8 cellular contexts compared by ENCODE assay signal in genomic region chrX:47513034-47513696, GRCh38. TPM values are rescaled to one million over a fixed set of nuclear protein-coding genes. Genes with fewer than 3 reads are reported as not detected.
DNase-seq lines count a peak whose midpoint lies in the region; ATAC-seq and TF ChIP-seq lines count a peak whose summit lies in the region.
"Not testable (repeated sequence)": the region's sequence is repeated elsewhere in the genome, so short reads cannot be mapped to it uniquely, and the experiment has no call there.

No MANE protein-coding gene starts in this region.

- H3K4me1 ChIP-seq in HUES6 (ENCODE audit: control insufficient read depth, insufficient read depth, low read length); muscle layer of duodenum (ENCODE audit: control insufficient read depth in 1 of 2, insufficient read depth in 2 of 2, low read length in 2 of 2): not testable (repeated sequence)

- H3K4me3 ChIP-seq in HUES6 (ENCODE audit: low read depth, low read length) (peak overlapping the region; percentile 48), astrocyte of the cerebellum (ENCODE audit: low read depth, low read length) (peak overlapping the region; percentile 35), foreskin fibroblast (ENCODE audit: low read depth in 1 of 2, low read length in 2 of 2) (peak overlapping the region; percentile 35 to 38), muscle layer of duodenum (ENCODE audit: low read depth in 1 of 2, low read length in 2 of 2) (peak overlapping the region; percentile 15 to 45)

- H3K27me3 Mint-ChIP-seq in CD4-positive, alpha-beta T cell = not testable (repeated sequence)
- H3K27me3 Mint-ChIP-seq in T-helper 2 cell treated with Interferon-gamma antibody and Interleukin-4, amounts not matched to agents 5 μg/mL and 100 μg/mL, for 36 hours (ENCODE audit: low read depth) = peaks cover 12% of the 10 kb centered on the region

- CTCF ChIA-PET in CD4-positive, alpha-beta T cell (lab: Charles Lee) = interaction anchor here (0.6 to 1.4 kb wide), 2 partner anchors 10 to 324 kb away, joined by 4 to 6 read pairs; no protein-coding TSS in a partner anchor

- H3K4me3 Mint-ChIP-seq in CD4-positive, alpha-beta T cell = peak overlapping the region; percentile 91
- peak overlapping the region; percentile 77 for H3K4me3 Mint-ChIP-seq in T-helper 2 cell treated with Interferon-gamma antibody and Interleukin-4, amounts not matched to agents 5 μg/mL and 100 μg/mL, for 36 hours
- H3K4me3 Mint-ChIP-seq in stimulated activated effector memory CD8-positive, alpha-beta T cell treated with anti-CD3 and anti-CD28 coated beads, Interleukin-12 subunit alpha, Interleukin-12 subunit beta, amount 100 ng/mL, for 72 hours = peak overlapping the region; percentile 67

- not testable (repeated sequence) for H3K36me3 Mint-ChIP-seq in CD4-positive, alpha-beta T cell (ENCODE audit: low read depth); T-helper 2 cell treated with Interferon-gamma antibody and Interleukin-4, amounts not matched to agents 5 μg/mL and 100 μg/mL, for 36 hours (ENCODE audit: low read depth); stimulated activated effector memory CD8-positive, alpha-beta T cell treated with anti-CD3 and anti-CD28 coated beads, Interleukin-12 subunit alpha, Interleukin-12 subunit beta, amount 100 ng/mL, for 72 hours

- not testable (repeated sequence) for H3K9me3 Mint-ChIP-seq in CD4-positive, alpha-beta T cell; T-helper 2 cell treated with Interferon-gamma antibody and Interleukin-4, amounts not matched to agents 5 μg/mL and 100 μg/mL, for 36 hours; stimulated activated effector memory CD8-positive, alpha-beta T cell treated with anti-CD3 and anti-CD28 coated beads, Interleukin-12 subunit alpha, Interleukin-12 subunit beta, amount 100 ng/mL, for 72 hours

- H3K27me3 ChIP-seq in CD4-positive, alpha-beta T cell (ENCODE audit: control insufficient read depth, insufficient read depth, low read length); HUES6 (ENCODE audit: control insufficient read depth, insufficient read depth, low read length); muscle layer of duodenum (ENCODE audit: low read depth, low read length): not testable (repeated sequence)

- not testable (repeated sequence) for H3K36me3 ChIP-seq in HUES6 (ENCODE audit: control insufficient read depth, insufficient read depth, low read length); muscle layer of duodenum (ENCODE audit: control insufficient read depth in 1 of 2, insufficient read depth in 2 of 2, low read length in 2 of 2)

- intact Hi-C loops in CD4-positive, alpha-beta T cell (cut with DNase I, micrococcal nuclease) = not testable (repeated sequence)

- not testable (repeated sequence) for H3K9ac ChIP-seq in HUES6 (ENCODE audit: low read length)

- ATAC-seq in CD4-positive, alpha-beta T cell (ENCODE audit: poor library complexity) = peak; percentile 88
- peak; percentile 78 for ATAC-seq in GM21619 (IDR thresholded peaks at IDR 0.05; ENCODE audit: unreplicated experiment)
- peak; percentile 81 for ATAC-seq in stimulated activated effector memory CD8-positive, alpha-beta T cell treated with anti-CD3 and anti-CD28 coated beads, Interleukin-12 subunit alpha, Interleukin-12 subunit beta, amount 100 ng/mL, for 72 hours

- peak in 1 of 10 experiments; percentile 6 for DNase-seq in CD4-positive, alpha-beta T cell
- not testable (repeated sequence) for DNase-seq in T-helper 2 cell treated with Interferon-gamma antibody and Interleukin-4, amounts not matched to agents 5 μg/mL and 100 μg/mL, for 36 hours (ENCODE audit: low spot score); astrocyte of the cerebellum (ENCODE audit: low read depth); foreskin fibroblast; stimulated activated effector memory CD8-positive, alpha-beta T cell treated with anti-CD3 and anti-CD28 coated beads, Interleukin-12 subunit alpha, Interleukin-12 subunit beta, amount 100 ng/mL, for 72 hours (ENCODE audit: low spot score in 2 of 2)

- in situ Hi-C loops in astrocyte of the cerebellum (cut with HindIII; ENCODE audit: low sequenced_read_pairs) = not testable (repeated sequence)

- peak overlapping the region; percentile 69 for H3K27ac Mint-ChIP-seq in CD4-positive, alpha-beta T cell
- not testable (repeated sequence) for H3K27ac Mint-ChIP-seq in T-helper 2 cell treated with Interferon-gamma antibody and Interleukin-4, amounts not matched to agents 5 μg/mL and 100 μg/mL, for 36 hours
- peak overlapping the region; percentile 54 for H3K27ac Mint-ChIP-seq in stimulated activated effector memory CD8-positive, alpha-beta T cell treated with anti-CD3 and anti-CD28 coated beads, Interleukin-12 subunit alpha, Interleukin-12 subunit beta, amount 100 ng/mL, for 72 hours

- H3K9me3 ChIP-seq in CD4-positive, alpha-beta T cell (ENCODE audit: control insufficient read depth, low read length); HUES6 (ENCODE audit: control insufficient read depth, insufficient read depth, low read depth, low read length); muscle layer of duodenum (ENCODE audit: control insufficient read depth in 1 of 2, low read length in 2 of 2): not testable (repeated sequence)

- TF ChIP-seq CTCF in CD4-positive, alpha-beta T cell (IDR thresholded peaks at IDR 0.05); astrocyte of the cerebellum (IDR thresholded peaks at IDR 0.05; ENCODE audit: low read depth, low read length, missing control alignments); foreskin fibroblast (IDR thresholded peaks at IDR 0.05; ENCODE audit: low read depth, low read length): not testable (repeated sequence)

- peaks cover 16% of the 10 kb centered on the region for H3K4me1 Mint-ChIP-seq in CD4-positive, alpha-beta T cell (ENCODE audit: low read depth)
- H3K4me1 Mint-ChIP-seq in T-helper 2 cell treated with Interferon-gamma antibody and Interleukin-4, amounts not matched to agents 5 μg/mL and 100 μg/mL, for 36 hours (ENCODE audit: low read depth) = peaks cover 10% of the 10 kb centered on the region
- H3K4me1 Mint-ChIP-seq in stimulated activated effector memory CD8-positive, alpha-beta T cell treated with anti-CD3 and anti-CD28 coated beads, Interleukin-12 subunit alpha, Interleukin-12 subunit beta, amount 100 ng/mL, for 72 hours = peaks cover 14% of the 10 kb centered on the region

- H3K27ac ChIP-seq in CD4-positive, alpha-beta T cell (ENCODE audit: low read depth, low read length); HUES6 (ENCODE audit: low read depth, low read length); muscle layer of duodenum (ENCODE audit: low read length): not testable (repeated sequence)

- POLR2A ChIA-PET in CD4-positive, alpha-beta T cell (lab: Charles Lee) = interaction anchor here (0.6 to 1.4 kb wide), 2 partner anchors 11 to 368 kb away, joined by 3 to 6 read pairs; partner anchors contain the start of genes NDUFB11 and RBM10

RNA-seq across cellular contexts. Expression of gene ZNF41, which starts 30.1 kb away (rescaled TPM):
- total RNA-seq in CD4-positive, alpha-beta T cell = 1 to 10 TPM; 3.1 to 3.9 TPM

RNA-seq across cellular contexts. Expression of gene ARAF, which starts 47.8 kb away (rescaled TPM):
- 100 to 1,000 TPM; 119 to 121 TPM for total RNA-seq in CD4-positive, alpha-beta T cell
